25 cellular contexts compared by ENCODE assay signal in the genomic region with DNA sequence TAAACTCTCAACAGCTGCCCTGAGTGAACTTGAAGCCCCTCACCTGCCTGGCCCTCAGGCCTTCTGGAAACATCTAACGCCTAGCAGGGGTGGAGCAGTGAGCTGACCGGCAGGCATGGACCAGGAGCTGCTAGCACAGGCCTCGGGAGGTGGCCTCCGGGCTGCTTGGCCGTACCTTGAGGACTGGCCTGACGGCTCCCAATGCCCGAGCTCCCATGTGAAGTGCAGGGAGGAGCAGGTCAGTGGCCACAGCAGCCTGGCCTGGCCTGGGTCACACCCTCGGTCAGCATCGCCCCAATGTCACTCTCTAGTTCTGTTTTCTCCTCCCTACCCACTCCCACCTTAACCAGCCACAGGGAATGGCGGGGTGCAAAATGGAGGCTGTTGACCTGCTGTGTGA. TPM values are rescaled to one million over a fixed set of nuclear protein-coding genes. Genes with fewer than 3 reads are reported as not detected.
DNase-seq lines count a peak whose midpoint lies in the region; ATAC-seq and TF ChIP-seq lines count a peak whose summit lies in the region.
"Had no signal": no experiment of that assay in that cellular context is flagged by ENCODE, and none has a peak within 500 bp of the region (broad histone marks: within the 10 kb centered on the region; RNA-seq: fewer than 3 reads in every experiment).

No MANE protein-coding gene starts in this region.

- intact Hi-C loops in left ventricle myocardium inferior (cut with micrococcal nuclease) = no loop called here
- intact Hi-C loops in right cardiac atrium (cut with DNase I) = no loop called here
- intact Hi-C loops in prostate gland (cut with DNase I) = no loop called here

- H3K27me3 ChIP-seq in left ventricle myocardium inferior (ENCODE audit: low read depth) (no peaks in the 10 kb centered on the region), right cardiac atrium (ENCODE audit: control insufficient read depth, insufficient read depth) (no peaks in the 10 kb centered on the region), gastroesophageal sphincter (no peaks in the 10 kb centered on the region), prostate gland (replicated peaks; ENCODE audit: insufficient read depth) (no peaks in the 10 kb centered on the region)
- H3K27me3 ChIP-seq: adrenal gland had no signal

- no peak for DNase-seq in left ventricle myocardium inferior
- DNase-seq in right cardiac atrium = no peak
- DNase-seq in prostate gland (ENCODE audit: low spot score) = no peak
- DNase-seq in SKM-1 treated with dmso at 0.1 percent for 144 hours (lab: John Stamatoyannopoulos, UW; ENCODE audit: unreplicated experiment) = no peak
- DNase-seq in DMS79 treated with DMSO at 0.1 percent for 48 hours (lab: John Stamatoyannopoulos, UW) = no peak
- no peak for DNase-seq in NOMO-1 treated with DMSO at 0.1 percent for 48 hours (lab: John Stamatoyannopoulos, UW; ENCODE audit: unreplicated experiment)
- no peak for DNase-seq in GM19240 (ENCODE audit: insufficient read length, low spot score)
- DNase-seq: activated B cell treated with CpG ODN at 0.5 μM for 24 hours; activated naive CD4-positive, alpha-beta T cell treated with anti-CD3 and anti-CD28 coated beads for 36 hours; CD4-positive, alpha-beta memory T cell; effector CD8-positive, alpha-beta T cell; left colon; midbrain; natural killer cell; NCI-H1105; NCI-H187 treated with DMSO at 0.1 percent for 48 hours; NCI-H524 treated with DMSO at 0.1 percent for 48 hours; NK-92 treated with Interleukin-12 subunit alpha and Interleukin-12 subunit beta, amount 100 ng/mL, for 24 hours; PC-9; retina; SHP77 treated with DMSO at 0.1 percent for 48 hours; stimulated activated CD4-positive, alpha-beta T cell treated with anti-CD3 and anti-CD28 coated beads, Interleukin-15, amount 100 ng/mL, for 24 hours; stimulated activated naive CD4-positive, alpha-beta T cell had no signal

- H3K4me3 ChIP-seq in left ventricle myocardium inferior (no peak overlapping the region), right cardiac atrium (ENCODE audit: low read length) (no peak overlapping the region), gastroesophageal sphincter (no peak overlapping the region), prostate gland (no peak overlapping the region)
- H3K4me3 ChIP-seq: adrenal gland, PC-9 had no signal

- ATAC-seq in right cardiac atrium (no peak), gastroesophageal sphincter (no peak)
- ATAC-seq: left colon, natural killer cell had no signal

- no peak for TF ChIP-seq CTCF in left ventricle myocardium inferior (IDR thresholded peaks at IDR 0.05; ENCODE audit: borderline replicate concordance)
- no peak for TF ChIP-seq CTCF in gastroesophageal sphincter (IDR thresholded peaks at IDR 0.05)
- no peak for TF ChIP-seq CTCF in prostate gland (IDR thresholded peaks at IDR 0.05)

- no peaks in the 10 kb centered on the region for H3K36me3 ChIP-seq in left ventricle myocardium inferior
- H3K36me3 ChIP-seq in gastroesophageal sphincter = no peaks in the 10 kb centered on the region
- no peaks in the 10 kb centered on the region for H3K36me3 ChIP-seq in prostate gland
- H3K36me3 ChIP-seq: adrenal gland had no signal

- peaks cover 11% of the 10 kb centered on the region for H3K4me1 ChIP-seq in left ventricle myocardium inferior
- no peaks in the 10 kb centered on the region for H3K4me1 ChIP-seq in right cardiac atrium (ENCODE audit: control insufficient read depth, insufficient read depth, low read length)
- peaks cover 0 to 89% (median 28%) of the 10 kb centered on the region in 3 donors for H3K4me1 ChIP-seq in gastroesophageal sphincter
- peaks cover 16% of the 10 kb centered on the region for H3K4me1 ChIP-seq in prostate gland (replicated peaks)

- 85% methylated on average over 10 of the region's 10 CpGs for WGBS in right cardiac atrium
- 100% methylated on average over 1 of the region's 10 CpGs; no CpG with 5 or more reads in 1 of the 2 donors for WGBS in gastroesophageal sphincter (ENCODE audit: low coverage in 1 of 2), 2 donors
- 87% methylated on average over 10 of the region's 10 CpGs for WGBS in prostate gland

- no peak for TF ChIP-seq EP300 in gastroesophageal sphincter (IDR thresholded peaks at IDR 0.05)

- H3K9me3 ChIP-seq in left ventricle myocardium inferior (replicated peaks) (no peaks in the 10 kb centered on the region), right cardiac atrium (ENCODE audit: control insufficient read depth, low read length) (no peaks in the 10 kb centered on the region), gastroesophageal sphincter (no peaks in the 10 kb centered on the region), prostate gland (no peaks in the 10 kb centered on the region)
- H3K9me3 ChIP-seq: adrenal gland had no signal

- H3K27ac ChIP-seq in left ventricle myocardium inferior (replicated peaks) = peak overlapping the region; percentile 28
- no peak overlapping the region for H3K27ac ChIP-seq in right cardiac atrium (ENCODE audit: low read length)
- H3K27ac ChIP-seq in gastroesophageal sphincter = peak overlapping the region in 3 of 4 donors; percentile 24 to 55 (median 55)
- peak overlapping the region; percentile 54 to 56 for H3K27ac ChIP-seq in prostate gland
- H3K27ac ChIP-seq: PC-9 had no signal

- TF ChIP-seq POLR2A in gastroesophageal sphincter (IDR thresholded peaks at IDR 0.05) (no peak), prostate gland (IDR thresholded peaks at IDR 0.05) (no peak)

RNA-seq across cellular contexts. Expression of a gene that starts 19.0 kb away (rescaled TPM):
- 2.9 TPM for total RNA-seq in left ventricle myocardium inferior
- 1 to 10 TPM; 3.6 to 7.0 (median 4.5) TPM for total RNA-seq in right cardiac atrium
- 1.5 TPM for polyA plus RNA-seq in right cardiac atrium
- total RNA-seq in gastroesophageal sphincter = 10 to 100 TPM; 15.6 to 40.2 (median 31.1) TPM
- total RNA-seq in prostate gland = 10 to 100 TPM; 10.4 to 18.4 TPM
- total RNA-seq: activated B cell treated with CpG ODN at 0.5 μM for 24 hours, PC-9 had no signal
